ENCODE assay signal across 17 cellular contexts in the genomic region with DNA sequence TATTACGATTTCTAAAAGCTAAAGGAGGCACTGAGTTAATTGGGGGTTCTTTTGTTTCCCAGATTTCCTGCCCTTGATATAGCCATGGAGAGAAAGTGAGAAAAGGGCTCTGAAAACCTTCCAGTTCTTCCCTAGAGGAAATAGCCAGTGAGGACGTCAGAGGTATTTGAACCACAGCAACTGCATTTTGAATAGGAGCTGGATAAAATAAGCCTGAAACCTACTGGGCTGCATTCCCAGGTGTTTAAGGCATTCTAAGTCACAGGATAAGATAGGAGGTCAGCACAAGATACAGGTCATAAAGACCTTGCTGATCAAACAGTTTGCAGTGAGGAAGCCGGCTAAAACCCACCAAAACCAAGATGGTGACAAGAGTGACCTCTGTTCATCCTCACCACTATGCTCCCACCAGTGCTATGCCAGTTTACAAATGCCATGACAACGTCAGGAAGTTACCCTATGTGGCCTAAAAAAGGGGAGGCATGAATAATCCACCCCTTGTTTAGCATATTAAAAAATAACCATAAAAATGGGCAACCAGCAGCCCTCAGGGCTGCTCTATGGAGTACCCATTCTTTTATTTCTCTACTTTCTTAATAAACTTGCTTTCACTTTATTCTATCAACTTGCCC.
"Had no signal": no experiment of that assay in that cellular context is flagged by ENCODE, and none has a peak within 500 bp of the region (broad histone marks: within the 10 kb centered on the region; RNA-seq: fewer than 3 reads in every experiment).

No MANE protein-coding gene starts in this region.

- H3K9me3 ChIP-seq: ascending aorta, lower lobe of right lung, thyroid gland had no signal

- H3K4me1 ChIP-seq: ascending aorta, lower lobe of right lung, thyroid gland had no signal

- H3K36me3 ChIP-seq: ascending aorta, lower lobe of right lung, thyroid gland had no signal

- H3K27me3 ChIP-seq: ascending aorta, thyroid gland had no signal

- ATAC-seq: left colon; lower lobe of right lung; SK-N-SH treated with all-trans-retinoic acid at 6 μM for 48 hours; stimulated activated memory B cell treated with anti-CD40 and anti-IgM and Interleukin-4, amounts not matched to agents 10 μg/mL and 1 μg/mL and 100 μg/mL, for 72 hours had no signal

- H3K27ac ChIP-seq: ascending aorta, lower lobe of right lung, thyroid gland, VCaP had no signal

- DNase-seq: activated CD4-positive, alpha-beta T cell treated with anti-CD3 and anti-CD28 coated beads for 1 hour; activated CD4-positive, alpha-beta T cell treated with anti-CD3 and anti-CD28 coated beads, Interleukin-2, amount 50 U/mL, for 4 hours; activated naive CD4-positive, alpha-beta T cell treated with anti-CD3 and anti-CD28 coated beads for 36 hours; activated T-cell treated with anti-CD3 and anti-CD28 coated beads for 4 hours; central memory CD4-positive, alpha-beta T cell; cortex of kidney; effector CD4-positive, alpha-beta T cell; immature natural killer cell; left colon; lower lobe of right lung; naive B cell; retina; thyroid gland had no signal

- H3K4me3 ChIP-seq: ascending aorta, lower lobe of right lung, thyroid gland had no signal
